1 cellular context compared by ENCODE assay signal in the genomic region with DNA sequence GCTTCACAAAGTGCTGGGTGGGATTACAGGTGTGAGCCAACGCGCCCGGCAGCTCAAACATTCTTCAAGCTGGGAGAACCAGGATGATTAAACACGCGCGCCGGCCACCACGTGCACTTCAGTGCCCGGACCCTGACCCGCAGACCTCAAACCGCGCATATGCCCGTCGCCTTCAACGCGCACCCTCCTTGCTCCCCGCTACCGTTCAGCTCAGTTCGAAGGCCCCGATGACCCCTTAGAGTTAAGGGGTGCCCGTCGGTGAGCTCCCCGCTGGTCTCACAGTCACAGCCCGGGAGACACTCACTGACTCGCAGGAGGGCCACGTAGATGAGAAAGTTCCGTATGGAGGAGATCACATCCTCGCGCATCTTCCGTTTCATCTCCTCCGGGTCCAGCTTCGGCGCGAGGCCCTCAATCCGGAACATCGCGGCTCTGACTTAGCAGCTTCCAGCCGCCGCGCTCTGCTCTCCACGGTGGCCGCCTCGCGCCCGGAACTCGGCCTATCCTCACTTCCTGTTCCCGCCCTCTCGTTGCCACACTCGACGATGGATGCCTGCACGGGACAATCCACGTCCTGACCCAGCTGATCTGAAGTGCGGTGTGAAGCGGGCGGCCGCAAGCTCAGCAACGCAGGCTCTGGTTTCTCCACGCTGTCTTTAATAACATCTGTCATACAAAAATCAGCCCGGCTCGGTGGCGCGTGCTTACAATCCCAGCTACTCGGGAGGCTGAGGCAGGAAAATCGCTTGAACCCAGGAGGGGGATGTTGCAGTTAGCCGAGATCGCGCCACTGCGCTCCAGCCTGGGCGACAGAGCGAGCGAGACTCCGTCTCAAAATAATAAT.
A peak's percentile ranks its signal among the peaks of the same experiment; 100 is the strongest.
TF ChIP-seq lines count a peak whose summit lies in the region.

A gene (minus strand): TSS at position 490 of the 844 bp plus-strand sequence. CDS start 65 bp downstream, at position 425.

TF ChIP-seq in HepG2, 621 proteins besides CTCF, POLR2A, EP300 and RAD21 (continued from another document and continues in another):
- TF ChIP-seq, protein P1, sequence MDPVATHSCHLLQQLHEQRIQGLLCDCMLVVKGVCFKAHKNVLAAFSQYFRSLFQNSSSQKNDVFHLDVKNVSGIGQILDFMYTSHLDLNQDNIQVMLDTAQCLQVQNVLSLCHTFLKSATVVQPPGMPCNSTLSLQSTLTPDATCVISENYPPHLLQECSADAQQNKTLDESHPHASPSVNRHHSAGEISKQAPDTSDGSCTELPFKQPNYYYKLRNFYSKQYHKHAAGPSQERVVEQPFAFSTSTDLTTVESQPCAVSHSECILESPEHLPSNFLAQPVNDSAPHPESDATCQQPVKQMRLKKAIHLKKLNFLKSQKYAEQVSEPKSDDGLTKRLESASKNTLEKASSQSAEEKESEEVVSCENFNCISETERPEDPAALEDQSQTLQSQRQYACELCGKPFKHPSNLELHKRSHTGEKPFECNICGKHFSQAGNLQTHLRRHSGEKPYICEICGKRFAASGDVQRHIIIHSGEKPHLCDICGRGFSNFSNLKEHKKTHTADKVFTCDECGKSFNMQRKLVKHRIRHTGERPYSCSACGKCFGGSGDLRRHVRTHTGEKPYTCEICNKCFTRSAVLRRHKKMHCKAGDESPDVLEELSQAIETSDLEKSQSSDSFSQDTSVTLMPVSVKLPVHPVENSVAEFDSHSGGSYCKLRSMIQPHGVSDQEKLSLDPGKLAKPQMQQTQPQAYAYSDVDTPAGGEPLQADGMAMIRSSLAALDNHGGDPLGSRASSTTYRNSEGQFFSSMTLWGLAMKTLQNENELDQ (CRISPR knock-in tag; IDR thresholded peaks at IDR 0.05; ENCODE audit: borderline replicate concordance) = peak; percentile 61; the same call in 1 of the 2 replicates
- no peak for TF ChIP-seq MATR3 (CRISPR knock-in tag; IDR thresholded peaks at IDR 0.05)
- TF ChIP-seq, protein P2, sequence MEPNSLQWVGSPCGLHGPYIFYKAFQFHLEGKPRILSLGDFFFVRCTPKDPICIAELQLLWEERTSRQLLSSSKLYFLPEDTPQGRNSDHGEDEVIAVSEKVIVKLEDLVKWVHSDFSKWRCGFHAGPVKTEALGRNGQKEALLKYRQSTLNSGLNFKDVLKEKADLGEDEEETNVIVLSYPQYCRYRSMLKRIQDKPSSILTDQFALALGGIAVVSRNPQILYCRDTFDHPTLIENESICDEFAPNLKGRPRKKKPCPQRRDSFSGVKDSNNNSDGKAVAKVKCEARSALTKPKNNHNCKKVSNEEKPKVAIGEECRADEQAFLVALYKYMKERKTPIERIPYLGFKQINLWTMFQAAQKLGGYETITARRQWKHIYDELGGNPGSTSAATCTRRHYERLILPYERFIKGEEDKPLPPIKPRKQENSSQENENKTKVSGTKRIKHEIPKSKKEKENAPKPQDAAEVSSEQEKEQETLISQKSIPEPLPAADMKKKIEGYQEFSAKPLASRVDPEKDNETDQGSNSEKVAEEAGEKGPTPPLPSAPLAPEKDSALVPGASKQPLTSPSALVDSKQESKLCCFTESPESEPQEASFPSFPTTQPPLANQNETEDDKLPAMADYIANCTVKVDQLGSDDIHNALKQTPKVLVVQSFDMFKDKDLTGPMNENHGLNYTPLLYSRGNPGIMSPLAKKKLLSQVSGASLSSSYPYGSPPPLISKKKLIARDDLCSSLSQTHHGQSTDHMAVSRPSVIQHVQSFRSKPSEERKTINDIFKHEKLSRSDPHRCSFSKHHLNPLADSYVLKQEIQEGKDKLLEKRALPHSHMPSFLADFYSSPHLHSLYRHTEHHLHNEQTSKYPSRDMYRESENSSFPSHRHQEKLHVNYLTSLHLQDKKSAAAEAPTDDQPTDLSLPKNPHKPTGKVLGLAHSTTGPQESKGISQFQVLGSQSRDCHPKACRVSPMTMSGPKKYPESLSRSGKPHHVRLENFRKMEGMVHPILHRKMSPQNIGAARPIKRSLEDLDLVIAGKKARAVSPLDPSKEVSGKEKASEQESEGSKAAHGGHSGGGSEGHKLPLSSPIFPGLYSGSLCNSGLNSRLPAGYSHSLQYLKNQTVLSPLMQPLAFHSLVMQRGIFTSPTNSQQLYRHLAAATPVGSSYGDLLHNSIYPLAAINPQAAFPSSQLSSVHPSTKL (CRISPR knock-in tag; IDR thresholded peaks at IDR 0.05) = peak; percentile 68
- TF ChIP-seq GATAD2A (CRISPR knock-in tag; IDR thresholded peaks at IDR 0.05) = peak; percentile 80
- TF ChIP-seq, protein P3, sequence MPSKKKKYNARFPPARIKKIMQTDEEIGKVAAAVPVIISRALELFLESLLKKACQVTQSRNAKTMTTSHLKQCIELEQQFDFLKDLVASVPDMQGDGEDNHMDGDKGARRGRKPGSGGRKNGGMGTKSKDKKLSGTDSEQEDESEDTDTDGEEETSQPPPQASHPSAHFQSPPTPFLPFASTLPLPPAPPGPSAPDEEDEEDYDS (CRISPR knock-in tag; IDR thresholded peaks at IDR 0.05) = peak; percentile 74
- TF ChIP-seq RELA (CRISPR knock-in tag; IDR thresholded peaks at IDR 0.05) = no peak
- peak; percentile 40; the same call in 1 of the 2 replicates for TF ChIP-seq RFXANK (CRISPR knock-in tag; IDR thresholded peaks at IDR 0.05)
- TF ChIP-seq, protein P4, sequence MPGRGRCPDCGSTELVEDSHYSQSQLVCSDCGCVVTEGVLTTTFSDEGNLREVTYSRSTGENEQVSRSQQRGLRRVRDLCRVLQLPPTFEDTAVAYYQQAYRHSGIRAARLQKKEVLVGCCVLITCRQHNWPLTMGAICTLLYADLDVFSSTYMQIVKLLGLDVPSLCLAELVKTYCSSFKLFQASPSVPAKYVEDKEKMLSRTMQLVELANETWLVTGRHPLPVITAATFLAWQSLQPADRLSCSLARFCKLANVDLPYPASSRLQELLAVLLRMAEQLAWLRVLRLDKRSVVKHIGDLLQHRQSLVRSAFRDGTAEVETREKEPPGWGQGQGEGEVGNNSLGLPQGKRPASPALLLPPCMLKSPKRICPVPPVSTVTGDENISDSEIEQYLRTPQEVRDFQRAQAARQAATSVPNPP (CRISPR knock-in tag; IDR thresholded peaks at IDR 0.05) = peak; percentile 81
- peak; percentile 94 for TF ChIP-seq ARNT2 (CRISPR knock-in tag; IDR thresholded peaks at IDR 0.05; ENCODE audit: low read depth)
- TF ChIP-seq, protein P5, sequence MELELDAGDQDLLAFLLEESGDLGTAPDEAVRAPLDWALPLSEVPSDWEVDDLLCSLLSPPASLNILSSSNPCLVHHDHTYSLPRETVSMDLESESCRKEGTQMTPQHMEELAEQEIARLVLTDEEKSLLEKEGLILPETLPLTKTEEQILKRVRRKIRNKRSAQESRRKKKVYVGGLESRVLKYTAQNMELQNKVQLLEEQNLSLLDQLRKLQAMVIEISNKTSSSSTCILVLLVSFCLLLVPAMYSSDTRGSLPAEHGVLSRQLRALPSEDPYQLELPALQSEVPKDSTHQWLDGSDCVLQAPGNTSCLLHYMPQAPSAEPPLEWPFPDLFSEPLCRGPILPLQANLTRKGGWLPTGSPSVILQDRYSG (CRISPR knock-in tag; IDR thresholded peaks at IDR 0.05) = peak; percentile 93
- no peak for TF ChIP-seq CC2D1A (CRISPR knock-in tag; IDR thresholded peaks at IDR 0.05)
- TF ChIP-seq, protein P6, sequence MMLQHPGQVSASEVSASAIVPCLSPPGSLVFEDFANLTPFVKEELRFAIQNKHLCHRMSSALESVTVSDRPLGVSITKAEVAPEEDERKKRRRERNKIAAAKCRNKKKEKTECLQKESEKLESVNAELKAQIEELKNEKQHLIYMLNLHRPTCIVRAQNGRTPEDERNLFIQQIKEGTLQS (CRISPR knock-in tag; IDR thresholded peaks at IDR 0.05) = peak; percentile 68
- TF ChIP-seq ZNF720 (CRISPR knock-in tag; IDR thresholded peaks at IDR 0.05) = no peak
- TF ChIP-seq, protein P7, sequence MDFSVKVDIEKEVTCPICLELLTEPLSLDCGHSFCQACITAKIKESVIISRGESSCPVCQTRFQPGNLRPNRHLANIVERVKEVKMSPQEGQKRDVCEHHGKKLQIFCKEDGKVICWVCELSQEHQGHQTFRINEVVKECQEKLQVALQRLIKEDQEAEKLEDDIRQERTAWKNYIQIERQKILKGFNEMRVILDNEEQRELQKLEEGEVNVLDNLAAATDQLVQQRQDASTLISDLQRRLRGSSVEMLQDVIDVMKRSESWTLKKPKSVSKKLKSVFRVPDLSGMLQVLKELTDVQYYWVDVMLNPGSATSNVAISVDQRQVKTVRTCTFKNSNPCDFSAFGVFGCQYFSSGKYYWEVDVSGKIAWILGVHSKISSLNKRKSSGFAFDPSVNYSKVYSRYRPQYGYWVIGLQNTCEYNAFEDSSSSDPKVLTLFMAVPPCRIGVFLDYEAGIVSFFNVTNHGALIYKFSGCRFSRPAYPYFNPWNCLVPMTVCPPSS (IDR thresholded peaks at IDR 0.05) = no peak
- TF ChIP-seq MAFK (conservative IDR thresholded peaks at IDR 0.05 in 1 of 2, IDR thresholded peaks at IDR 0.05 in 1 of 2; ENCODE audit: low read length in 2 of 2) = peak in 1 of 2 experiments; percentile 23; a peak in 1 of 4 replicates
- TF ChIP-seq HOXA3 (CRISPR knock-in tag; IDR thresholded peaks at IDR 0.05) = peak; percentile 94
- TF ChIP-seq ZNF780A (CRISPR knock-in tag; IDR thresholded peaks at IDR 0.05) = peak; percentile 88
- TF ChIP-seq, protein P8, sequence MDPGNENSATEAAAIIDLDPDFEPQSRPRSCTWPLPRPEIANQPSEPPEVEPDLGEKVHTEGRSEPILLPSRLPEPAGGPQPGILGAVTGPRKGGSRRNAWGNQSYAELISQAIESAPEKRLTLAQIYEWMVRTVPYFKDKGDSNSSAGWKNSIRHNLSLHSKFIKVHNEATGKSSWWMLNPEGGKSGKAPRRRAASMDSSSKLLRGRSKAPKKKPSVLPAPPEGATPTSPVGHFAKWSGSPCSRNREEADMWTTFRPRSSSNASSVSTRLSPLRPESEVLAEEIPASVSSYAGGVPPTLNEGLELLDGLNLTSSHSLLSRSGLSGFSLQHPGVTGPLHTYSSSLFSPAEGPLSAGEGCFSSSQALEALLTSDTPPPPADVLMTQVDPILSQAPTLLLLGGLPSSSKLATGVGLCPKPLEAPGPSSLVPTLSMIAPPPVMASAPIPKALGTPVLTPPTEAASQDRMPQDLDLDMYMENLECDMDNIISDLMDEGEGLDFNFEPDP (CRISPR knock-in tag; conservative IDR thresholded peaks at IDR 0.05) = no peak
- TF ChIP-seq SP2 (CRISPR knock-in tag; IDR thresholded peaks at IDR 0.05) = peak; percentile 86
- peak; percentile 77 for TF ChIP-seq ZNF263 (CRISPR knock-in tag; IDR thresholded peaks at IDR 0.05)
- TF ChIP-seq RNF2 (conservative IDR thresholded peaks at IDR 0.05; ENCODE audit: low read depth) = peak; percentile 98
- TF ChIP-seq ELF1 (CRISPR knock-in tag; IDR thresholded peaks at IDR 0.05) = peak; percentile 96
- TF ChIP-seq ZNF570 (CRISPR knock-in tag; IDR thresholded peaks at IDR 0.05; ENCODE audit: borderline replicate concordance) = 0 out of 2 replicates have a peak, but pooled peaks have one; percentile 56
- no peak for TF ChIP-seq MAF1 (CRISPR knock-in tag; IDR thresholded peaks at IDR 0.05; ENCODE audit: borderline replicate concordance)
- TF ChIP-seq, protein P9, sequence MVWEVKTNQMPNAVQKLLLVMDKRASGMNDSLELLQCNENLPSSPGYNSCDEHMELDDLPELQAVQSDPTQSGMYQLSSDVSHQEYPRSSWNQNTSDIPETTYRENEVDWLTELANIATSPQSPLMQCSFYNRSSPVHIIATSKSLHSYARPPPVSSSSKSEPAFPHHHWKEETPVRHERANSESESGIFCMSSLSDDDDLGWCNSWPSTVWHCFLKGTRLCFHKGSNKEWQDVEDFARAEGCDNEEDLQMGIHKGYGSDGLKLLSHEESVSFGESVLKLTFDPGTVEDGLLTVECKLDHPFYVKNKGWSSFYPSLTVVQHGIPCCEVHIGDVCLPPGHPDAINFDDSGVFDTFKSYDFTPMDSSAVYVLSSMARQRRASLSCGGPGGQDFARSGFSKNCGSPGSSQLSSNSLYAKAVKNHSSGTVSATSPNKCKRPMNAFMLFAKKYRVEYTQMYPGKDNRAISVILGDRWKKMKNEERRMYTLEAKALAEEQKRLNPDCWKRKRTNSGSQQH (CRISPR knock-in tag; IDR thresholded peaks at IDR 0.05; ENCODE audit: low read depth) = peak; percentile 75; the same call in 1 of the 2 replicates
- TF ChIP-seq ZNF317 (CRISPR knock-in tag; IDR thresholded peaks at IDR 0.05) = peak; percentile 86; the same call in 1 of the 2 replicates
- TF ChIP-seq HDAC1 (CRISPR knock-in tag; IDR thresholded peaks at IDR 0.05) = peak; percentile 95
- no peak for TF ChIP-seq TAF15 (IDR thresholded peaks at IDR 0.05; ENCODE audit: low read depth, low read length, poor library complexity, severe bottlenecking)
- no peak for TF ChIP-seq MTA3 (CRISPR knock-in tag; IDR thresholded peaks at IDR 0.05)
- TF ChIP-seq, protein P10, sequence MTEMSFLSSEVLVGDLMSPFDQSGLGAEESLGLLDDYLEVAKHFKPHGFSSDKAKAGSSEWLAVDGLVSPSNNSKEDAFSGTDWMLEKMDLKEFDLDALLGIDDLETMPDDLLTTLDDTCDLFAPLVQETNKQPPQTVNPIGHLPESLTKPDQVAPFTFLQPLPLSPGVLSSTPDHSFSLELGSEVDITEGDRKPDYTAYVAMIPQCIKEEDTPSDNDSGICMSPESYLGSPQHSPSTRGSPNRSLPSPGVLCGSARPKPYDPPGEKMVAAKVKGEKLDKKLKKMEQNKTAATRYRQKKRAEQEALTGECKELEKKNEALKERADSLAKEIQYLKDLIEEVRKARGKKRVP (CRISPR knock-in tag; IDR thresholded peaks at IDR 0.05) = peak in 1 of 2 experiments; percentile 61; a peak in 2 of 4 replicates
- no peak for TF ChIP-seq EHMT2 (IDR thresholded peaks at IDR 0.05; ENCODE audit: borderline replicate concordance, low read depth, low read length)
- no peak for TF ChIP-seq NR2F2 (IDR thresholded peaks at IDR 0.05; ENCODE audit: borderline replicate concordance, low read depth)
- TF ChIP-seq, protein P11, sequence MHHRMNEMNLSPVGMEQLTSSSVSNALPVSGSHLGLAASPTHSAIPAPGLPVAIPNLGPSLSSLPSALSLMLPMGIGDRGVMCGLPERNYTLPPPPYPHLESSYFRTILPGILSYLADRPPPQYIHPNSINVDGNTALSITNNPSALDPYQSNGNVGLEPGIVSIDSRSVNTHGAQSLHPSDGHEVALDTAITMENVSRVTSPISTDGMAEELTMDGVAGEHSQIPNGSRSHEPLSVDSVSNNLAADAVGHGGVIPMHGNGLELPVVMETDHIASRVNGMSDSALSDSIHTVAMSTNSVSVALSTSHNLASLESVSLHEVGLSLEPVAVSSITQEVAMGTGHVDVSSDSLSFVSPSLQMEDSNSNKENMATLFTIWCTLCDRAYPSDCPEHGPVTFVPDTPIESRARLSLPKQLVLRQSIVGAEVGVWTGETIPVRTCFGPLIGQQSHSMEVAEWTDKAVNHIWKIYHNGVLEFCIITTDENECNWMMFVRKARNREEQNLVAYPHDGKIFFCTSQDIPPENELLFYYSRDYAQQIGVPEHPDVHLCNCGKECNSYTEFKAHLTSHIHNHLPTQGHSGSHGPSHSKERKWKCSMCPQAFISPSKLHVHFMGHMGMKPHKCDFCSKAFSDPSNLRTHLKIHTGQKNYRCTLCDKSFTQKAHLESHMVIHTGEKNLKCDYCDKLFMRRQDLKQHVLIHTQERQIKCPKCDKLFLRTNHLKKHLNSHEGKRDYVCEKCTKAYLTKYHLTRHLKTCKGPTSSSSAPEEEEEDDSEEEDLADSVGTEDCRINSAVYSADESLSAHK (CRISPR knock-in tag; IDR thresholded peaks at IDR 0.05; ENCODE audit: borderline replicate concordance) = no peak
- TF ChIP-seq MIXL1 (CRISPR knock-in tag; IDR thresholded peaks at IDR 0.05) = peak; percentile 74
- TF ChIP-seq NFE2L2 (IDR thresholded peaks at IDR 0.05; ENCODE audit: low read length) = no peak
- peak; percentile 61 for TF ChIP-seq NCOA2 (CRISPR knock-in tag; IDR thresholded peaks at IDR 0.05)
- TF ChIP-seq ZZZ3 (CRISPR knock-in tag; IDR thresholded peaks at IDR 0.05; ENCODE audit: borderline replicate concordance) = peak; percentile 91; the same call in 1 of the 2 replicates
- 0 out of 2 replicates have a peak, but pooled peaks have one; percentile 60 for TF ChIP-seq ZNF841 (CRISPR knock-in tag; IDR thresholded peaks at IDR 0.05; ENCODE audit: borderline replicate concordance)
